ENCODE assay signal across 8 cellular contexts in the genomic region with DNA sequence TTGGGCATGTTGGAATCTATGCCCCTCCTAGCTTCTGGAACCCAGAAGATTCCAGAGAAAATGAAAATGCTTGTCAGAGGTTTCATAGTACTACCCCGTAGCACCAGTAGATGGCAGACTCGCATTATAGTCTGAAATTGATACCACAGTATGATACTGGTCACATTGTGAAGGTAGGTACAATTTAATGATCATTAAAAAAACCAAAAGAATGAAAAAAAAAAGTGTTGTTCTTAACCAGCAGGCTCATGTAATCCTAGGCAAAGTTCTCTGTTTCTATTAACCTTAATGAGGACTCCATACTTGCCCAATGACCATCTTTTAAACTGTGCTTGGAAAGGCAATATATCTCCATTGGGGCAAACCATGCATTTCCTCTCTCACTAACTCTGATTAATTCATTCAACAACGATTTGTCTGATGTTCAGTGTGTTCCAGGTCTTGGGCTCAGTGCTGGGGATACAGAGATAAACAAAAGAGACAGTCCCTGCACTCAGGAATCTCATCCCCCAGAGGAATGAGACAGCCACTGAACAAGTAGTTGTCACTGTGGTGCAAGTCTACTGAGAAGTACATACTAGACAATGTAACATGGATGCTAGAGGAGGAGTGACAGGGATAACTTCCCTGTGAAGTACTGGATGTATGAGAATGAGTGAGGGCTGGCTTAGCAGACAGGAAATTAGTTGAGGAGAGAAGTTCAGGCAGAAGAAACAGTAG.
DNase-seq lines count a peak whose midpoint lies in the region; ATAC-seq and TF ChIP-seq lines count a peak whose summit lies in the region.

No MANE protein-coding gene starts in this region.

- CTCF ChIA-PET in IMR-90 (lab: Yijun Ruan, JAX), result interaction anchor here (0.6 to 1.4 kb wide), 8 partner anchors 12 to 669 kb away, joined by 3 to 7 read pairs (median 4); no protein-coding TSS in a partner anchor

- intact Hi-C loops in IMR-90 (cut with micrococcal nuclease), result loop anchor here (1.0 to 5.0 kb wide), 8 partner anchors 145 to 669 kb away; no protein-coding TSS in a partner anchor
- intact Hi-C loops in heart left ventricle (cut with DNase I), result loop anchor here (1.0 to 10.0 kb wide), 12 partner anchors 168 to 672 kb away; no protein-coding TSS in a partner anchor

- no peak overlapping the region for H2AK9ac ChIP-seq in IMR-90 (replicated peaks; ENCODE audit: low read depth, low read length, poor library complexity)

- H3K4ac ChIP-seq in IMR-90 (ENCODE audit: low read depth, low read length), result no peak overlapping the region

- no peak overlapping the region for H2BK20ac ChIP-seq in IMR-90 (ENCODE audit: low read depth, low read length)

- no peak overlapping the region for H2BK15ac ChIP-seq in IMR-90 (ENCODE audit: low read depth, low read length)

- H3K23ac ChIP-seq in IMR-90 (ENCODE audit: low read depth, low read length), result no peak overlapping the region

- no peak overlapping the region for H3K4me2 ChIP-seq in IMR-90 (ENCODE audit: low read depth, low read length)

- no peak overlapping the region for H3K27ac ChIP-seq in IMR-90 (ENCODE audit: insufficient read depth, low read length)
- no peak overlapping the region for H3K27ac ChIP-seq in WERI-Rb-1
- peak overlapping the region in 7 of 12 donors; percentile 32 to 88 (median 71) for H3K27ac ChIP-seq in heart left ventricle

- peaks cover 12% of the 10 kb centered on the region for H3K27me3 ChIP-seq in IMR-90 (ENCODE audit: control insufficient read depth, insufficient read depth, low read length)
- no peaks in the 10 kb centered on the region for H3K27me3 ChIP-seq in WERI-Rb-1 (ENCODE audit: insufficient read depth, low read depth, severe bottlenecking)
- H3K27me3 ChIP-seq in heart left ventricle, result no peaks in the 10 kb centered on the region

- no peak overlapping the region for H2BK120ac ChIP-seq in IMR-90 (ENCODE audit: low read depth, low read length)

- peak; percentile 22 to 44 for DNase-seq in NCI-H2081 (lab: John Stamatoyannopoulos, UW)
- no peak for DNase-seq in NCI-H2081 treated with DMSO at 0.1 percent for 48 hours (lab: John Stamatoyannopoulos, UW)
- DNase-seq in IMR-90, result peak; percentile 42
- peak; percentile 54 for DNase-seq in WERI-Rb-1
- DNase-seq in heart left ventricle, result peak in 2 of 5 donors; percentile 23 to 36
- no peak for DNase-seq in retinal pigment epithelial cell (ENCODE audit: low read depth)
- no peak for DNase-seq in effector CD4-positive, alpha-beta T cell

- no CpG with 5 or more reads among the region's 3 CpGs for WGBS in IMR-90 (ENCODE audit: extremely low coverage in 2 of 2, insufficient read length in 1 of 2), 2 experiments
- 4 to 10% (median 5%) methylated on average over 3 of the region's 3 CpGs for WGBS in heart left ventricle, 4 donors

- no peak overlapping the region for H3K56ac ChIP-seq in IMR-90 (ENCODE audit: extremely low read depth, insufficient read depth, low read length)

- H3K4me1 ChIP-seq in IMR-90 (ENCODE audit: control insufficient read depth, insufficient read depth, low read length) (no peaks in the 10 kb centered on the region), heart left ventricle (peaks cover 0 to 13% (median 0%) of the 10 kb centered on the region in 12 donors)

- H4K8ac ChIP-seq in IMR-90 (ENCODE audit: low read depth in 2 of 2, low read length in 2 of 2), result no peak overlapping the region

- in situ Hi-C loops in IMR-90 (cut with MboI; ENCODE audit: low sequenced_read_pairs), result loop anchor here (25.0 kb wide), 1 partner anchor 659 kb away; no protein-coding TSS in a partner anchor

- H3K79me1 ChIP-seq in IMR-90 (ENCODE audit: low read depth in 1 of 2, low read length in 2 of 2), result no peaks in the 10 kb centered on the region

- no peak overlapping the region for H4K91ac ChIP-seq in IMR-90 (ENCODE audit: insufficient read depth, low read depth, low read length)

- H4K5ac ChIP-seq in IMR-90 (ENCODE audit: low read depth, low read length), result no peak overlapping the region

- H2BK5ac ChIP-seq in IMR-90 (ENCODE audit: low read depth, low read length, poor library complexity, severe bottlenecking), result no peak overlapping the region

- TF ChIP-seq POLR2A in IMR-90 (IDR thresholded peaks at IDR 0.05; ENCODE audit: low read depth, low read length) (no peak), heart left ventricle (IDR thresholded peaks at IDR 0.05) (no peak)

- H3K9me1 ChIP-seq in IMR-90 (ENCODE audit: insufficient read depth, low read length), result no peaks in the 10 kb centered on the region

- H3K36me3 ChIP-seq in IMR-90 (ENCODE audit: control insufficient read depth, insufficient read depth, low read length) (no peaks in the 10 kb centered on the region), WERI-Rb-1 (no peaks in the 10 kb centered on the region), heart left ventricle (no peaks in the 10 kb centered on the region)

- H3K18ac ChIP-seq in IMR-90 (ENCODE audit: low read depth, low read length), result no peak overlapping the region

- TF ChIP-seq RAD21 in IMR-90 (IDR thresholded peaks at IDR 0.05; ENCODE audit: low read length), result peak; percentile 72

- TF ChIP-seq CTCF in IMR-90 (conservative IDR thresholded peaks at IDR 0.05; ENCODE audit: low read depth, low read length), result peak; percentile 77
- peak; percentile 58 for TF ChIP-seq CTCF in WERI-Rb-1 (IDR thresholded peaks at IDR 0.05; ENCODE audit: low read depth, low read length)
- peak; percentile 61 to 86 (median 78) for TF ChIP-seq CTCF in heart left ventricle (IDR thresholded peaks at IDR 0.05)
- TF ChIP-seq CTCF in retinal pigment epithelial cell (conservative IDR thresholded peaks at IDR 0.05; ENCODE audit: low read depth, low read length), result peak; percentile 88

- H3K9me3 ChIP-seq in IMR-90 (ENCODE audit: control insufficient read depth, insufficient read depth, low read length) (no peaks in the 10 kb centered on the region), WERI-Rb-1 (ENCODE audit: severe bottlenecking) (no peaks in the 10 kb centered on the region), heart left ventricle (no peaks in the 10 kb centered on the region)

- no peak overlapping the region; the same call in 1 of the 2 replicates for H3K9ac ChIP-seq in IMR-90 (ENCODE audit: low read depth, low read length)

- H3K14ac ChIP-seq in IMR-90 (replicated peaks; ENCODE audit: low read depth, low read length), result no peak overlapping the region

- ATAC-seq in GM21717 (IDR thresholded peaks at IDR 0.05; ENCODE audit: unreplicated experiment) (peak; percentile 82), IMR-90 (ENCODE audit: low read depth) (peak; percentile 84), heart left ventricle (peak; percentile 38 to 76 (median 70))

- no TSS peak for BruUV-seq in IMR-90 (replicated peaks; lab: Mats Ljungman, UMichigan)

- dilution Hi-C loops in IMR-90 (cut with HindIII; ENCODE audit: low sequenced_read_pairs, unreplicated experiment), result no loop called here

- H4K20me1 ChIP-seq in IMR-90 (ENCODE audit: insufficient read depth, low read length), result no peaks in the 10 kb centered on the region

- no peak overlapping the region for H2AK5ac ChIP-seq in IMR-90 (ENCODE audit: low read depth, low read length)

- POLR2A ChIA-PET in IMR-90 (lab: Charles Lee; ENCODE audit: unreplicated experiment), result no interaction called here

- H3K4me3 ChIP-seq in IMR-90 (ENCODE audit: insufficient read depth, low read depth, low read length), result no peak overlapping the region
- no peak overlapping the region for H3K4me3 ChIP-seq in WERI-Rb-1 (ENCODE audit: low read depth, low read length)
- peak overlapping the region in 1 of 12 donors; percentile 11 for H3K4me3 ChIP-seq in heart left ventricle
- no peak overlapping the region for H3K4me3 ChIP-seq in retinal pigment epithelial cell (ENCODE audit: low read length)

- H2AFZ ChIP-seq in IMR-90 (replicated peaks; ENCODE audit: low read length, poor library complexity), result no peak overlapping the region

TF ChIP-seq in IMR-90, 13 proteins besides CTCF, POLR2A, EP300 and RAD21:
- TF ChIP-seq CEBPB (IDR thresholded peaks at IDR 0.05; ENCODE audit: low read depth, low read length) (no peak), RFX5 (IDR thresholded peaks at IDR 0.05; ENCODE audit: low read depth, low read length) (no peak), USF2 (IDR thresholded peaks at IDR 0.05; ENCODE audit: low read depth, low read length) (no peak), SMC3 (IDR thresholded peaks at IDR 0.05; ENCODE audit: low read depth, low read length) (peak; percentile 64)
TF ChIP-seq in IMR-90: peak in this region for 1.

Comparison
In these comparisons a context has a peak if more than half of its experiments do, and no peak if none do; other contexts are left out.
1. DNase-seq: peak in NCI-H2081 (2 of 2), IMR-90 (single experiment) and WERI-Rb-1 (single experiment); none in NCI-H2081 treated with DMSO at 0.1 percent for 48 hours (single experiment), retinal pigment epithelial cell (single experiment) and effector CD4-positive, alpha-beta T cell (single experiment).
2. H3K27ac ChIP-seq: peak in heart left ventricle (7 of 12); none in IMR-90 (single experiment) and WERI-Rb-1 (single experiment).
3. Peak in every context shown above with its lines, with median percentiles within 50 percentile points of each other: ATAC-seq and CTCF ChIP-seq.